ENCODE assay signal across 9 cellular contexts in genomic region chr14:92692822-92693226, GRCh38. TPM values are rescaled to one million over a fixed set of nuclear protein-coding genes. Genes with fewer than 3 reads are reported as not detected.
DNase-seq lines count a peak whose midpoint lies in the region; ATAC-seq, FAIRE-seq and TF ChIP-seq lines count a peak whose summit lies in the region.
"Had no signal": no experiment of that assay in that cellular context is flagged by ENCODE, and none has a peak within 500 bp of the region (broad histone marks: within the 10 kb centered on the region; RNA-seq: fewer than 3 reads in every experiment).

No MANE protein-coding gene starts in this region.

- peaks cover 4% of the 10 kb centered on the region for H4K20me1 ChIP-seq in astrocyte (ENCODE audit: insufficient read depth, low read length)

- no peak overlapping the region for H3K27ac ChIP-seq in astrocyte (ENCODE audit: low read depth, low read length)

- no peak overlapping the region for H3K4me2 ChIP-seq in astrocyte (ENCODE audit: low read length)

- H3K9me3 Mint-ChIP-seq in astrocyte (ENCODE audit: unreplicated experiment) (peaks cover 1% of the 10 kb centered on the region), natural killer cell (no peaks in the 10 kb centered on the region)

- FAIRE-seq in astrocyte (lab: Jason Lieb, UNC) = no peak
- FAIRE-seq in GM12891 (lab: Jason Lieb, UNC) = no peak
- no peak for FAIRE-seq in HTR-8/SVneo (lab: Jason Lieb, UNC)
- FAIRE-seq: TTC549 had no signal

- H3K79me2 ChIP-seq in astrocyte (ENCODE audit: insufficient read depth, low read length) = no peaks in the 10 kb centered on the region

- peaks cover 5% of the 10 kb centered on the region for H3K27me3 Mint-ChIP-seq in astrocyte (ENCODE audit: low read depth, unreplicated experiment)
- H3K27me3 Mint-ChIP-seq in natural killer cell (ENCODE audit: low read depth in 2 of 2) = no peaks in the 10 kb centered on the region

- H3K4me1 Mint-ChIP-seq in astrocyte (ENCODE audit: low read depth, unreplicated experiment) = peaks cover 20% of the 10 kb centered on the region
- H3K4me1 Mint-ChIP-seq in natural killer cell = peaks cover 21 to 28% of the 10 kb centered on the region in 2 donors

- peaks cover 11% of the 10 kb centered on the region for H3K27me3 ChIP-seq in astrocyte (ENCODE audit: insufficient read depth, low read length)

- H2AFZ ChIP-seq in astrocyte (ENCODE audit: low read depth, low read length) = no peak overlapping the region

- H3K4me3 Mint-ChIP-seq in astrocyte (ENCODE audit: unreplicated experiment) (no peak overlapping the region), natural killer cell (no peak overlapping the region)

- no peak for TF ChIP-seq CTCF in astrocyte (IDR thresholded peaks at IDR 0.05; ENCODE audit: insufficient read depth, low read depth, low read length)
- TF ChIP-seq CTCF in natural killer cell (IDR thresholded peaks at IDR 0.05) = no peak

- intact Hi-C loops in natural killer cell (cut with micrococcal nuclease) = no loop called here

- TF ChIP-seq POLR2A in erythroblast (IDR thresholded peaks at IDR 0.05; ENCODE audit: low read length) (no peak), GM12891 (IDR thresholded peaks at IDR 0.05; ENCODE audit: low read depth, low read length) (no peak)

- DNase-seq in DMS 273 treated with DMSO at 0.1 percent for 48 hours (lab: John Stamatoyannopoulos, UW) (peak; percentile 70), NCI-H1436 treated with DMSO at 0.1 percent for 48 hours (lab: John Stamatoyannopoulos, UW) (peak; percentile 83), astrocyte (ENCODE audit: low read depth) (peak; percentile 25), natural killer cell (no peak), erythroblast (lab: John Stamatoyannopoulos, UW) (no peak), GM12891 (ENCODE audit: insufficient read length, low spot score) (no peak), HTR-8/SVneo (ENCODE audit: insufficient read length, low spot score) (no peak)

- H3K36me3 Mint-ChIP-seq in astrocyte (ENCODE audit: low read depth, unreplicated experiment) (peaks cover 3% of the 10 kb centered on the region), natural killer cell (no peaks in the 10 kb centered on the region)

- H3K36me3 ChIP-seq in astrocyte (ENCODE audit: insufficient read depth, low read length) = no peaks in the 10 kb centered on the region

- ATAC-seq in natural killer cell (peak in 1 of 3 donors; percentile 29), GM19035 (IDR thresholded peaks at IDR 0.05; ENCODE audit: unreplicated experiment) (no peak)

- no peak overlapping the region for H3K4me3 ChIP-seq in astrocyte (ENCODE audit: insufficient read depth, low read depth, low read length)

- no peaks in the 10 kb centered on the region for H3K9me3 ChIP-seq in astrocyte (ENCODE audit: insufficient read depth, low read depth, low read length)

- peaks cover under 1% of the 10 kb centered on the region for H3K4me1 ChIP-seq in astrocyte (ENCODE audit: insufficient read depth, low read length)

- no peak overlapping the region for H3K9ac ChIP-seq in astrocyte (ENCODE audit: low read length)

- H3K27ac Mint-ChIP-seq in astrocyte (ENCODE audit: unreplicated experiment) = no peak overlapping the region
- peak overlapping the region; percentile 68 to 70 for H3K27ac Mint-ChIP-seq in natural killer cell

TF ChIP-seq in GM12891, 5 proteins besides CTCF, POLR2A, EP300 and RAD21:
- TF ChIP-seq TAF1 (IDR thresholded peaks at IDR 0.05; ENCODE audit: low read depth, low read length) (no peak), POLR2AphosphoS5 (IDR thresholded peaks at IDR 0.05; ENCODE audit: low read depth, low read length) (no peak), PAX5 (IDR thresholded peaks at IDR 0.05; ENCODE audit: insufficient read depth, low read length, severe bottlenecking) (no peak), SPI1 (IDR thresholded peaks at IDR 0.05; ENCODE audit: low read depth, low read length) (no peak), POU2F2 (IDR thresholded peaks at IDR 0.05; ENCODE audit: low read depth, low read length) (no peak)

RNA-seq across cellular contexts. Expression of gene LGMN, which starts 55.6 kb away (rescaled TPM):
- total RNA-seq in astrocyte (232 and 278 TPM in 2 replicates), natural killer cell (1 to 10 TPM in 2 of 3 donors, under 1 TPM in 1; 0.39 to 6.1 (median 2.5) TPM)
- 95.1 TPM for polyA plus RNA-seq in GM12891 (2012; ENCODE audit: low read depth, missing spikeins)

Comparison
In these comparisons a context has a peak if more than half of its experiments do, and no peak if none do; other contexts are left out.
1. DNase-seq: peak in DMS 273 treated with DMSO at 0.1 percent for 48 hours (single experiment), NCI-H1436 treated with DMSO at 0.1 percent for 48 hours (single experiment) and astrocyte (single experiment); none in natural killer cell (single experiment), erythroblast (0 of 2), GM12891 (single experiment) and HTR-8/SVneo (single experiment).
2. RNA of gene LGMN, which starts 55.6 kb away (total RNA-seq): 232 to 278 TPM in astrocyte; 0.39 to 6.1 TPM in natural killer cell; every median in the first group is over 10 times any median in the second.